Comparison of ENCODE assay signal across 22 cellular contexts in the genomic region with DNA sequence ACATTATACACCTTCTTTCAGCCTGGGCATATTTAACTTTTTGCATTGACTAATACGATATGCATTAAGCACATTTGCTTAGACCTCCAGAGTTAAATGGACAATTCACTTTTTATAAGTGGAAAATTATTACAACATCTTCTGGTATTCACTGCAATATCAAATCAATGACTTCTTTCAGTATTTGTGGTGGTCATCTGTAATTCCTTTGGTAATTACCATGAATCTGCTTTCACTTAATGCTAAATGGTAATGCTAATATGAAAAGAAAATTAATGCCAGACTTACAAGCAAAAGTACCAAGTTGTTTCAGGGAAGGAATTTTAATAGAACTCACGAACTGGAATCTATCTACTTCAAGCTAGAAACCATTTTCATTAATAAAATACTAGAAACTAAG. TPM values are rescaled to one million over a fixed set of nuclear protein-coding genes. Genes with fewer than 3 reads are reported as not detected.
DNase-seq lines count a peak whose midpoint lies in the region; ATAC-seq and TF ChIP-seq lines count a peak whose summit lies in the region.
"Had no signal": no experiment of that assay in that cellular context is flagged by ENCODE, and none has a peak within 500 bp of the region (broad histone marks: within the 10 kb centered on the region; RNA-seq: fewer than 3 reads in every experiment).

No MANE protein-coding gene starts in this region.

- TF ChIP-seq CTCF in AG09319 (IDR thresholded peaks at IDR 0.05; ENCODE audit: low read depth, low read length) (no peak), fibroblast of mammary gland (conservative IDR thresholded peaks at IDR 0.05; ENCODE audit: control insufficient read depth, insufficient read depth, low read depth, low read length) (no peak), upper lobe of left lung (IDR thresholded peaks at IDR 0.05) (no peak), heart right ventricle (IDR thresholded peaks at IDR 0.05) (no peak)

- H3K9me3 ChIP-seq in SK-N-MC (ENCODE audit: low read depth, low read length) = no peaks in the 10 kb centered on the region
- no peaks in the 10 kb centered on the region for H3K9me3 ChIP-seq in upper lobe of left lung
- no peaks in the 10 kb centered on the region for H3K9me3 ChIP-seq in heart right ventricle
- H3K9me3 ChIP-seq: SJSA1 had no signal

- no peak for ATAC-seq in upper lobe of left lung (ENCODE audit: low FRiP score in 2 of 2)
- ATAC-seq in heart right ventricle = no peak
- ATAC-seq: GM12878, K562 had no signal

- peak overlapping the region; percentile 19 for H3K9ac ChIP-seq in SK-N-MC (ENCODE audit: insufficient read length)

- WGBS in upper lobe of left lung, 2 donors = 94% methylated on average over 2 of the region's 2 CpGs
- WGBS in heart right ventricle, 2 donors = 93 to 95% methylated on average over 2 of the region's 2 CpGs

- H3K27ac ChIP-seq in SK-N-MC (peak overlapping the region; percentile 65), upper lobe of left lung (no peak overlapping the region), heart right ventricle (no peak overlapping the region)
- H3K27ac ChIP-seq: C4-2B, SJSA1 had no signal

- TF ChIP-seq POLR2A in upper lobe of left lung (IDR thresholded peaks at IDR 0.05) = no peak

- H3K4me3 ChIP-seq in SK-N-MC = no peak overlapping the region
- H3K4me3 ChIP-seq in fibroblast of mammary gland (ENCODE audit: control insufficient read depth, low read depth, low read length) = no peak overlapping the region
- no peak overlapping the region for H3K4me3 ChIP-seq in upper lobe of left lung
- H3K4me3 ChIP-seq in heart right ventricle = no peak overlapping the region
- H3K4me3 ChIP-seq in H7 (ENCODE audit: insufficient read depth, low read depth, low read length) = no peak overlapping the region
- H3K4me3 ChIP-seq: GM12878, K562, SJSA1 had no signal

- H3K4me1 ChIP-seq in upper lobe of left lung = peaks cover 23 to 34% (median 28%) of the 10 kb centered on the region in 4 donors
- H3K4me1 ChIP-seq in heart right ventricle = peaks cover 7 to 53% (median 42%) of the 10 kb centered on the region in 9 donors

- peak; percentile 44 for DNase-seq in AG09319 (ENCODE audit: extremely low read depth, low read depth)
- peak; percentile 13 for DNase-seq in EH (ENCODE audit: low read depth)
- DNase-seq in SK-N-MC (ENCODE audit: low read depth, low spot score) = no peak
- peak; percentile 14 for DNase-seq in fibroblast of mammary gland (ENCODE audit: low read depth)
- DNase-seq in stimulated activated CD4-positive, alpha-beta T cell treated with anti-CD3 and anti-CD28 coated beads, Interleukin-4, amount 100 ng/mL, for 4 hours = no peak
- no peak for DNase-seq in upper lobe of left lung
- DNase-seq in heart right ventricle = no peak
- no peak for DNase-seq in H7
- DNase-seq: CD8-positive, alpha-beta memory T cell; HCEC 1CT; MM.1S; NCI-H1092; NCI-H1436; NCI-H187 treated with DMSO at 0.1 percent for 48 hours; NCI-H2107; NCI-H446 treated with DMSO at 0.1 percent for 48 hours; NCI-H526 treated with DMSO at 0.1 percent for 48 hours; OCI-M1 had no signal

- H3K36me3 ChIP-seq in SK-N-MC (ENCODE audit: insufficient read depth, low read length) = peaks cover 27% of the 10 kb centered on the region
- H3K36me3 ChIP-seq in upper lobe of left lung = no peaks in the 10 kb centered on the region
- H3K36me3 ChIP-seq in heart right ventricle = no peaks in the 10 kb centered on the region
- no peaks in the 10 kb centered on the region for H3K36me3 ChIP-seq in H7 (replicated peaks; ENCODE audit: control insufficient read depth, insufficient read depth, low read length)

- H3K27me3 ChIP-seq in upper lobe of left lung (no peaks in the 10 kb centered on the region), heart right ventricle (no peaks in the 10 kb centered on the region), H7 (ENCODE audit: control insufficient read depth, insufficient read depth, low read length) (no peaks in the 10 kb centered on the region)
- H3K27me3 ChIP-seq: SJSA1 had no signal

- intact Hi-C loops in heart right ventricle (cut with DNase I) = no loop called here

- no peak for TF ChIP-seq EP300 in upper lobe of left lung (IDR thresholded peaks at IDR 0.05)

RNA-seq across cellular contexts. Expression of a gene that starts 6.4 kb away (rescaled TPM):
- total RNA-seq in upper lobe of left lung (10 to 100 TPM; 27.2 to 74.5 (median 44.1) TPM), heart right ventricle (10 to 100 TPM; 19.3 to 25.1 (median 22.0) TPM)
- polyA plus RNA-seq in heart right ventricle = 10 to 100 TPM in 1 of 2 donors, 1 to 10 TPM in 1; 5.8 to 23.3 TPM
- 16.9 and 23.2 TPM in 2 replicates for total RNA-seq in H7 (2014; rRNA removed; shearing (Covaris generic))

Comparison
In these comparisons a context has a peak if more than half of its experiments do, and no peak if none do; other contexts are left out.
1. DNase-seq: peak in AG09319 (single experiment), EH (single experiment) and fibroblast of mammary gland (single experiment); none in SK-N-MC (single experiment), stimulated activated CD4-positive, alpha-beta T cell treated with anti-CD3 and anti-CD28 coated beads, Interleukin-4, amount 100 ng/mL, for 4 hours (0 of 2), upper lobe of left lung (0 of 2), heart right ventricle (0 of 2) and H7 (single experiment).